9 cellular contexts compared by ENCODE assay signal in the genomic region with DNA sequence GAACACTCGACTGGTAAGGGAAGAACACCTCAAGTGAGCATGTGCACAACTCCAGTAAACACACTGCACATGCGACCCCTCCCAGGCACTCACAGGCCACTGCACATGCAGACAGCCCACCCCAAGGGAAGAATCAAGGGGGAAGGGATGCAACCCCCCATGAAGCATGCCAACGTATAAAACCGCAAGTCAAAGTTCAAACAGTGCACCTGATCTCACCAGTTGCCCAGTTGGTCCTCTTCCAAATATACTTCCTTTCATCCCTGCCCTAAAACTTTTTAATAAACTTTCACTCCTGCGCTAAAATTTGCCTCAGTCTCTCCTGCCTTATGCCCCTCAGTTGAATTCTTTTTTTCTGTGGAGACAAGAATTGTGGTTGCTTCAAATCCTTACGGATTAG.
"Had no signal": no experiment of that assay in that cellular context is flagged by ENCODE, and none has a peak within 500 bp of the region (broad histone marks: within the 10 kb centered on the region; RNA-seq: fewer than 3 reads in every experiment).

No MANE protein-coding gene starts in this region.

- H2AFZ ChIP-seq: GM23248 had no signal

- H3K9me3 ChIP-seq: HAP-1 had no signal

- ATAC-seq: HCT116 had no signal

- DNase-seq: GM23248, GOT3, H7, IMR-90, KBM-7 had no signal

- H3K4me3 ChIP-seq: GM23248, HAP-1 had no signal

- H3K36me3 ChIP-seq: HAP-1 had no signal

- H3K9ac ChIP-seq: GM23248, KMS-11 had no signal

- H3K4me1 ChIP-seq: HAP-1 had no signal

- H3K4me2 ChIP-seq: KMS-11 had no signal

- H3K27ac ChIP-seq: GM23248, HL-60, KMS-11 had no signal
